ENCODE assay signal across 17 cellular contexts in genomic region chr6:125259354-125259736, GRCh38.
"Had no signal": no experiment of that assay in that cellular context is flagged by ENCODE, and none has a peak within 500 bp of the region (broad histone marks: within the 10 kb centered on the region; RNA-seq: fewer than 3 reads in every experiment).

No MANE protein-coding gene starts in this region.

- ATAC-seq: left ventricle myocardium superior; naive thymus-derived CD8-positive, alpha-beta T cell; sciatic nerve; stimulated activated effector memory CD8-positive, alpha-beta T cell treated with anti-CD3 and anti-CD28 coated beads, Interleukin-12 subunit alpha, Interleukin-12 subunit beta, amount 100 ng/mL, for 72 hours had no signal

- H3K9me3 ChIP-seq: esophagus squamous epithelium, gastrocnemius medialis, stomach, suprapubic skin, tibial nerve had no signal

- H3K36me3 ChIP-seq: neural progenitor cell, stomach, suprapubic skin, tibial nerve had no signal

- H3K27ac ChIP-seq: esophagus squamous epithelium, gastrocnemius medialis, neural progenitor cell, stomach, suprapubic skin, tibial nerve had no signal

- H3K4me3 ChIP-seq: esophagus squamous epithelium, gastrocnemius medialis, neural progenitor cell, stomach, suprapubic skin, tibial nerve had no signal

- H3K4me1 ChIP-seq: gastrocnemius medialis, neural progenitor cell, stomach had no signal

- DNase-seq: activated gamma-delta T cell treated with Interleukin-2 at 50 U/mL for 16 hours; activated T-cell treated with anti-CD3 and anti-CD28 coated beads, Interleukin-2, amount 50 U/mL, for 1 hour; anterior cingulate cortex; esophagus squamous epithelium; gastrocnemius medialis; hippocampal formation; left ventricle myocardium superior; mammary epithelial cell; naive thymus-derived CD8-positive, alpha-beta T cell; small intestine; stimulated activated CD4-positive, alpha-beta T cell treated with anti-CD3 and anti-CD28 coated beads, Interleukin-2, amount 100 ng/mL, for 24 hours; stomach had no signal

- H3K27me3 ChIP-seq: esophagus squamous epithelium, gastrocnemius medialis, neural progenitor cell, stomach, suprapubic skin, tibial nerve had no signal
